Comparison of ENCODE assay signal across 1 cellular context in the genomic region with DNA sequence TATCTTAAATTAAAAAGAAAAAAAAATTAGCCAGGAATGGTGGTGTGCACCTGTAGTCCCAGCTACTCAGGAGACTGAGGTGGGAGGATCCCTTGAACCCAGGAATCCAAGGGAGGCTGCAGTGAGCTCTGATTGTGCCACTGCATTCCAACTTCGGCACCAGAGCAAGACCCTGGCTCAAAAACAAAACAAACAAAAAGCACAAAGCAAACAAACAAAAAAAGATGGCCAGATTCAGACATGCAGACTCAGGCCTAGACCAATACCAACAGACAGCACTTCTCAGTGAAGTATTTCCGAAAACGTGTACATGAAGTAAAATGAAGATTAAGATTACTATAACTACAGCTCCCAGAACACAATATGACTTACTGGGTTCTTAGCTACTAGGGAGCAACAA.
TF ChIP-seq lines count a peak whose summit lies in the region.

No MANE protein-coding gene starts in this region.

TF ChIP-seq in HepG2, 621 proteins besides CTCF, POLR2A, EP300 and RAD21:
- TF ChIP-seq, protein P1, sequence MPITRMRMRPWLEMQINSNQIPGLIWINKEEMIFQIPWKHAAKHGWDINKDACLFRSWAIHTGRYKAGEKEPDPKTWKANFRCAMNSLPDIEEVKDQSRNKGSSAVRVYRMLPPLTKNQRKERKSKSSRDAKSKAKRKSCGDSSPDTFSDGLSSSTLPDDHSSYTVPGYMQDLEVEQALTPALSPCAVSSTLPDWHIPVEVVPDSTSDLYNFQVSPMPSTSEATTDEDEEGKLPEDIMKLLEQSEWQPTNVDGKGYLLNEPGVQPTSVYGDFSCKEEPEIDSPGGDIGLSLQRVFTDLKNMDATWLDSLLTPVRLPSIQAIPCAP (CRISPR knock-in tag; IDR thresholded peaks at IDR 0.05; ENCODE audit: low read depth): no peak
- no peak for TF ChIP-seq ZFY (CRISPR knock-in tag; IDR thresholded peaks at IDR 0.05)
- no peak for TF ChIP-seq NFIB (CRISPR knock-in tag; IDR thresholded peaks at IDR 0.05; ENCODE audit: borderline replicate concordance)
- TF ChIP-seq ZNF782 (CRISPR knock-in tag; IDR thresholded peaks at IDR 0.05; ENCODE audit: borderline replicate concordance): no peak
- TF ChIP-seq ZNF563 (CRISPR knock-in tag; IDR thresholded peaks at IDR 0.05): no peak
- no peak for TF ChIP-seq MIER2 (CRISPR knock-in tag; IDR thresholded peaks at IDR 0.05)
- no peak for TF ChIP-seq MAFG (CRISPR knock-in tag; IDR thresholded peaks at IDR 0.05)
- no peak for TF ChIP-seq EHMT2 (IDR thresholded peaks at IDR 0.05; ENCODE audit: borderline replicate concordance, low read depth, low read length)
- no peak for TF ChIP-seq MYNN (CRISPR knock-in tag; IDR thresholded peaks at IDR 0.05; ENCODE audit: low read depth)
- TF ChIP-seq, protein P2, sequence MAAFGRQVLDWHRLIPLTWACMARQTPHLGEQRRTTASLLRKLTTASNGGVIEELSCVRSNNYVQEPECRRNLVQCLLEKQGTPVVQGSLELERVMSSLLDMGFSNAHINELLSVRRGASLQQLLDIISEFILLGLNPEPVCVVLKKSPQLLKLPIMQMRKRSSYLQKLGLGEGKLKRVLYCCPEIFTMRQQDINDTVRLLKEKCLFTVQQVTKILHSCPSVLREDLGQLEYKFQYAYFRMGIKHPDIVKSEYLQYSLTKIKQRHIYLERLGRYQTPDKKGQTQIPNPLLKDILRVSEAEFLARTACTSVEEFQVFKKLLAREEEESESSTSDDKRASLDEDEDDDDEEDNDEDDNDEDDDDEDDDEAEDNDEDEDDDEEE (CRISPR knock-in tag; IDR thresholded peaks at IDR 0.05): no peak
